Comparison of ENCODE assay signal across 9 cellular contexts in genomic region chr18:63236990-63237389, GRCh38.
DNase-seq lines count a peak whose midpoint lies in the region; ATAC-seq and TF ChIP-seq lines count a peak whose summit lies in the region.
"Had no signal": no experiment of that assay in that cellular context is flagged by ENCODE, and none has a peak within 500 bp of the region (broad histone marks: within the 10 kb centered on the region; RNA-seq: fewer than 3 reads in every experiment).

No MANE protein-coding gene starts in this region.

- peaks cover 27% of the 10 kb centered on the region for H3K4me1 ChIP-seq in ectodermal cell (ENCODE audit: control insufficient read depth, insufficient read depth, low read length)
- peaks cover 22% of the 10 kb centered on the region for H3K4me1 ChIP-seq in neural progenitor cell
- H3K4me1 ChIP-seq in aorta (ENCODE audit: control insufficient read depth in 1 of 2, insufficient read depth in 2 of 2, low read length in 2 of 2): peaks cover 3 to 8% of the 10 kb centered on the region in 2 donors

- H3K4me1 Mint-ChIP-seq in neural progenitor cell: peaks cover 36% of the 10 kb centered on the region

- H3K36me3 Mint-ChIP-seq in neural progenitor cell: no peaks in the 10 kb centered on the region

- no peaks in the 10 kb centered on the region for H4K20me1 ChIP-seq in neural progenitor cell (ENCODE audit: low read depth)

- no peak overlapping the region for H2AFZ ChIP-seq in neural progenitor cell (replicated peaks)

- no peak overlapping the region for H3K9ac ChIP-seq in neural progenitor cell

- 96 to 97% methylated on average over 14 of the region's 14 CpGs for WGBS in ectodermal cell, 2 experiments
- WGBS in aorta, 2 donors: 90 to 95% methylated on average over 14 of the region's 14 CpGs

- intact Hi-C loops in Right ventricle myocardium inferior (cut with DNase I) (loop anchor here (5.0 kb wide), 1 partner anchor 75 kb away; no protein-coding TSS in a partner anchor), cardiac septum (cut with DNase I) (no loop called here), aorta (cut with DNase I) (loop anchor here (5.0 to 10.0 kb wide), 5 partner anchors 62 to 105 kb away; no protein-coding TSS in a partner anchor)

- H3K36me3 ChIP-seq in ectodermal cell (ENCODE audit: control insufficient read depth, insufficient read depth, low read length): no peaks in the 10 kb centered on the region
- no peaks in the 10 kb centered on the region for H3K36me3 ChIP-seq in neural progenitor cell
- H3K36me3 ChIP-seq in aorta (ENCODE audit: control insufficient read depth in 1 of 2, insufficient read depth in 2 of 2, low read length in 1 of 2): no peaks in the 10 kb centered on the region

- H3K9me3 ChIP-seq in ectodermal cell (ENCODE audit: control insufficient read depth, low read length) (no peaks in the 10 kb centered on the region), neural progenitor cell (ENCODE audit: low read depth) (no peaks in the 10 kb centered on the region), aorta (ENCODE audit: control insufficient read depth, low read length) (no peaks in the 10 kb centered on the region)

- no peak for TF ChIP-seq CTCF in neural progenitor cell (IDR thresholded peaks at IDR 0.05)

- H3F3A ChIP-seq in neural progenitor cell (ENCODE audit: low read depth): peaks cover 4% of the 10 kb centered on the region

- H3K4me3 ChIP-seq in ectodermal cell (ENCODE audit: insufficient read depth, low read depth, low read length) (no peak overlapping the region), neural progenitor cell (no peak overlapping the region), aorta (ENCODE audit: low read length in 2 of 2) (no peak overlapping the region)

- H3K4me3 Mint-ChIP-seq in neural progenitor cell: no peak overlapping the region

- peak overlapping the region; percentile 15 for H3K27ac Mint-ChIP-seq in neural progenitor cell

- H3K27ac ChIP-seq in ectodermal cell (ENCODE audit: insufficient read depth, low read depth, low read length, poor library complexity, severe bottlenecking) (peak overlapping the region; percentile 93), neural progenitor cell (no peak overlapping the region), aorta (ENCODE audit: low read depth in 1 of 2, low read length in 2 of 2) (peak overlapping the region in 1 of 2 donors; percentile 99)

- no peaks in the 10 kb centered on the region for H3K9me3 Mint-ChIP-seq in neural progenitor cell

- H3K79me2 ChIP-seq in neural progenitor cell (ENCODE audit: low read depth): no peaks in the 10 kb centered on the region

- ATAC-seq in Right ventricle myocardium inferior (peak; percentile 31), aorta (ENCODE audit: low FRiP score) (peak; percentile 42), GM18907 (IDR thresholded peaks at IDR 0.05; ENCODE audit: unreplicated experiment) (no peak), GM18517 (IDR thresholded peaks at IDR 0.05; ENCODE audit: unreplicated experiment) (no peak)

- DNase-seq in Right ventricle myocardium inferior (ENCODE audit: missing footprints): peak; percentile 74
- DNase-seq in cardiac septum (ENCODE audit: low spot score): no peak
- no peak for DNase-seq in neural progenitor cell (ENCODE audit: low spot score)
- DNase-seq in aorta: peak in 1 of 2 donors; percentile 77
- DNase-seq in activated effector memory CD4-positive, alpha-beta T cell treated with Interleukin-2 at 50 U/mL for 16 hours: no peak
- DNase-seq: activated T-cell treated with anti-CD3 and anti-CD28 coated beads, Interleukin-2, amount 50 U/mL, for 1 hour had no signal

- no peak overlapping the region for H3K4me2 ChIP-seq in neural progenitor cell

- H3K27me3 Mint-ChIP-seq in neural progenitor cell (ENCODE audit: insufficient read depth, low read depth): no peaks in the 10 kb centered on the region

- H3K27me3 ChIP-seq in ectodermal cell (ENCODE audit: control insufficient read depth, insufficient read depth, low read length, poor library complexity, severe bottlenecking) (no peaks in the 10 kb centered on the region), neural progenitor cell (no peaks in the 10 kb centered on the region), aorta (ENCODE audit: control insufficient read depth in 1 of 2, insufficient read depth in 2 of 2, low read length in 1 of 2) (no peaks in the 10 kb centered on the region)

Comparison
In these comparisons a context has a peak if more than half of its experiments do, and no peak if none do; other contexts are left out.
1. ATAC-seq: peak in Right ventricle myocardium inferior (single experiment) and aorta (single experiment); none in GM18907 (single experiment) and GM18517 (single experiment).